Comparison of ENCODE assay signal across 13 cellular contexts in genomic region chr15:66940368-66940767, GRCh38.
DNase-seq lines count a peak whose midpoint lies in the region; ATAC-seq, FAIRE-seq and TF ChIP-seq lines count a peak whose summit lies in the region.
"Had no signal": no experiment of that assay in that cellular context is flagged by ENCODE, and none has a peak within 500 bp of the region (broad histone marks: within the 10 kb centered on the region; RNA-seq: fewer than 3 reads in every experiment).

No MANE protein-coding gene starts in this region.

- FAIRE-seq in astrocyte (lab: Jason Lieb, UNC) (no peak), frontal cortex (lab: Jason Lieb, UNC) (no peak)

- no peaks in the 10 kb centered on the region for H4K20me1 ChIP-seq in astrocyte (ENCODE audit: insufficient read depth, low read length)

- H3K79me2 ChIP-seq in astrocyte (ENCODE audit: insufficient read depth, low read length) = no peaks in the 10 kb centered on the region

- peak overlapping the region; percentile 28 for H3K4me3 Mint-ChIP-seq in natural killer cell treated with Interleukin-12 subunit alpha and Interleukin-12 subunit beta and Interleukin-15 and Interleukin-18, amount 100 ng/mL, for 72 hours
- H3K4me3 Mint-ChIP-seq in natural killer cell (no peak overlapping the region), astrocyte (ENCODE audit: unreplicated experiment) (no peak overlapping the region)
- H3K4me3 Mint-ChIP-seq: B cell, naive B cell had no signal

- H3K4me3 ChIP-seq in astrocyte (ENCODE audit: insufficient read depth, low read depth, low read length) = no peak overlapping the region
- H3K4me3 ChIP-seq in tibial artery = no peak overlapping the region
- H3K4me3 ChIP-seq: SJSA1 had no signal

- no peaks in the 10 kb centered on the region for H3K9me3 ChIP-seq in astrocyte (ENCODE audit: insufficient read depth, low read depth, low read length)
- H3K9me3 ChIP-seq in tibial artery = peaks cover 0 to 6% (median 4%) of the 10 kb centered on the region in 3 donors
- H3K9me3 ChIP-seq: SJSA1 had no signal

- H3K36me3 ChIP-seq in astrocyte (ENCODE audit: insufficient read depth, low read length) (no peaks in the 10 kb centered on the region), tibial artery (no peaks in the 10 kb centered on the region)
- H3K36me3 ChIP-seq: SJSA1 had no signal

- TF ChIP-seq CTCF in natural killer cell (IDR thresholded peaks at IDR 0.05) = no peak
- no peak for TF ChIP-seq CTCF in astrocyte (IDR thresholded peaks at IDR 0.05; ENCODE audit: insufficient read depth, low read depth, low read length)
- TF ChIP-seq CTCF in tibial artery (IDR thresholded peaks at IDR 0.05) = no peak

- DNase-seq in natural killer cell treated with Interleukin-12 subunit alpha and Interleukin-12 subunit beta and Interleukin-15 and Interleukin-18, amount 100 ng/mL, for 72 hours (ENCODE audit: low spot score) = no peak
- DNase-seq in natural killer cell = no peak
- no peak for DNase-seq in astrocyte (ENCODE audit: low read depth)
- DNase-seq in tibial artery = peak; percentile 8 to 21
- no peak for DNase-seq in frontal cortex (ENCODE audit: low spot score in 2 of 2)
- no peak for DNase-seq in activated gamma-delta T cell treated with Interleukin-2 at 50 U/mL for 16 hours
- DNase-seq in NCI-H2081 (lab: John Stamatoyannopoulos, UW) = no peak
- DNase-seq: activated CD8-positive, alpha-beta memory T cell treated with anti-CD3 and anti-CD28 coated beads, Interleukin-2, amount 50 U/mL, for 48 hours; naive B cell; NCI-H1105 had no signal

- H3K27me3 ChIP-seq in astrocyte (ENCODE audit: insufficient read depth, low read length) = no peaks in the 10 kb centered on the region
- no peaks in the 10 kb centered on the region for H3K27me3 ChIP-seq in tibial artery
- H3K27me3 ChIP-seq: SJSA1 had no signal

- intact Hi-C loops in natural killer cell (cut with micrococcal nuclease) = no loop called here
- intact Hi-C loops in tibial artery (cut with DNase I; ENCODE audit: low total_unique reads) = no loop called here

- no peak overlapping the region for H3K27ac Mint-ChIP-seq in natural killer cell treated with Interleukin-12 subunit alpha and Interleukin-12 subunit beta and Interleukin-15 and Interleukin-18, amount 100 ng/mL, for 72 hours
- H3K27ac Mint-ChIP-seq in natural killer cell = no peak overlapping the region
- H3K27ac Mint-ChIP-seq in astrocyte (ENCODE audit: unreplicated experiment) = peak overlapping the region; percentile 24
- H3K27ac Mint-ChIP-seq: B cell, naive B cell had no signal

- no peak overlapping the region for H2AFZ ChIP-seq in astrocyte (ENCODE audit: low read depth, low read length)

- H3K4me1 ChIP-seq in astrocyte (ENCODE audit: insufficient read depth, low read length) (no peaks in the 10 kb centered on the region), tibial artery (peaks cover 0 to 11% (median 4%) of the 10 kb centered on the region in 4 donors)

- H3K27me3 Mint-ChIP-seq in natural killer cell treated with Interleukin-12 subunit alpha and Interleukin-12 subunit beta and Interleukin-15 and Interleukin-18, amount 100 ng/mL, for 72 hours = peaks cover 10 to 15% of the 10 kb centered on the region in 2 donors
- H3K27me3 Mint-ChIP-seq in natural killer cell (ENCODE audit: low read depth in 2 of 2) (peaks cover 9 to 15% of the 10 kb centered on the region in 2 donors), astrocyte (ENCODE audit: low read depth, unreplicated experiment) (peaks cover 11% of the 10 kb centered on the region)

- no peak overlapping the region for H3K4me2 ChIP-seq in astrocyte (ENCODE audit: low read length)

- H3K36me3 Mint-ChIP-seq in natural killer cell treated with Interleukin-12 subunit alpha and Interleukin-12 subunit beta and Interleukin-15 and Interleukin-18, amount 100 ng/mL, for 72 hours = no peaks in the 10 kb centered on the region
- no peaks in the 10 kb centered on the region for H3K36me3 Mint-ChIP-seq in natural killer cell
- no peaks in the 10 kb centered on the region for H3K36me3 Mint-ChIP-seq in astrocyte (ENCODE audit: low read depth, unreplicated experiment)
- H3K36me3 Mint-ChIP-seq: naive B cell had no signal

- peaks cover 7 to 13% of the 10 kb centered on the region in 2 donors for H3K4me1 Mint-ChIP-seq in natural killer cell treated with Interleukin-12 subunit alpha and Interleukin-12 subunit beta and Interleukin-15 and Interleukin-18, amount 100 ng/mL, for 72 hours (ENCODE audit: low read depth in 2 of 2)
- H3K4me1 Mint-ChIP-seq in natural killer cell = no peaks in the 10 kb centered on the region
- H3K4me1 Mint-ChIP-seq in astrocyte (ENCODE audit: low read depth, unreplicated experiment) = peaks cover 10% of the 10 kb centered on the region
- H3K4me1 Mint-ChIP-seq: B cell had no signal

- no peak overlapping the region for H3K27ac ChIP-seq in astrocyte (ENCODE audit: low read depth, low read length)
- H3K27ac ChIP-seq in tibial artery = no peak overlapping the region
- H3K27ac ChIP-seq: SJSA1 had no signal

- H3K9ac ChIP-seq in astrocyte (ENCODE audit: low read length) = no peak overlapping the region

- H3K9me3 Mint-ChIP-seq in natural killer cell treated with Interleukin-12 subunit alpha and Interleukin-12 subunit beta and Interleukin-15 and Interleukin-18, amount 100 ng/mL, for 72 hours = no peaks in the 10 kb centered on the region
- no peaks in the 10 kb centered on the region for H3K9me3 Mint-ChIP-seq in natural killer cell
- peaks cover 2% of the 10 kb centered on the region for H3K9me3 Mint-ChIP-seq in astrocyte (ENCODE audit: unreplicated experiment)

- peak; percentile 41 to 75 for ATAC-seq in natural killer cell treated with Interleukin-12 subunit alpha and Interleukin-12 subunit beta and Interleukin-15 and Interleukin-18, amount 100 ng/mL, for 72 hours
- ATAC-seq in natural killer cell = no peak
- peak; percentile 60 for ATAC-seq in HG03097 (IDR thresholded peaks at IDR 0.05; ENCODE audit: low FRiP score, unreplicated experiment)

Comparison
In these comparisons a context has a peak if more than half of its experiments do, and no peak if none do; other contexts are left out.
1. ATAC-seq: peak in natural killer cell treated with Interleukin-12 subunit alpha and Interleukin-12 subunit beta and Interleukin-15 and Interleukin-18, amount 100 ng/mL, for 72 hours (2 of 2) and HG03097 (single experiment); none in natural killer cell (0 of 3).
2. DNase-seq: peak in tibial artery (2 of 2); none in natural killer cell treated with Interleukin-12 subunit alpha and Interleukin-12 subunit beta and Interleukin-15 and Interleukin-18, amount 100 ng/mL, for 72 hours (single experiment), natural killer cell (single experiment), astrocyte (single experiment), frontal cortex (0 of 2), activated gamma-delta T cell treated with Interleukin-2 at 50 U/mL for 16 hours (single experiment) and NCI-H2081 (0 of 2).